24 cellular contexts compared by ENCODE assay signal in the genomic region with DNA sequence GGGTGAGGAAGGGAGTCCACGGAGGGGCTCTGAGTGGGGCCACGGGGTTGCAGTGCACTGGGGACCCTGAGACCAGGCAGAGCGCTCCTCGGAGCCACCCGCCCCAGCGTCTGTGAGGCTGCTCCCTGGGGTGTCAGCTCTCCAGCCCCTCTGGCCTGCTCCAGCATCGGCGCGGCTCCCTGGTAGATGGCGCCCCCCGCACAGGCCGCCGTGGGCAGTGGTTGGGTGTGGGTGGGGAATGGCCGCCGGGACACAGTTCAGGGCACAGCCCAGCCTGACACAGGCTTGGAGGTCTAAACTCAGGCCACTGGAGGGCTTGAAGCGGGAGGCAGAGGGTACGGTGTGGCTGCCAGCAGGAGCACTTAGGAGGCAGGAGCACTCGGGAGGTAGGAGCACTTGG.
"Had no signal": no experiment of that assay in that cellular context is flagged by ENCODE, and none has a peak within 500 bp of the region (broad histone marks: within the 10 kb centered on the region; RNA-seq: fewer than 3 reads in every experiment).

No MANE protein-coding gene starts in this region.

- H3K4me3 ChIP-seq: esophagus squamous epithelium, gastroesophageal sphincter, left ventricle myocardium inferior, lung, ovary, thoracic aorta, transverse colon had no signal

- H3K27ac Mint-ChIP-seq: dendritic cell treated with granulocyte-macrophage colony-stimulating factor and Interleukin-4, amounts not matched to agents 40 ng/mL and 50 ng/mL, for 4 days; effector memory CD8-positive, alpha-beta T cell; immature natural killer cell; naive thymus-derived CD4-positive, alpha-beta T cell; progenitor cell of endocrine pancreas; stimulated activated naive CD8-positive, alpha-beta T cell treated with anti-CD3 and anti-CD28 coated beads, Interleukin-15, Interleukin-2, amounts not matched to agents 100 ng/mL and 50 ng/mL, for 24 hours had no signal

- H3K27ac ChIP-seq: epithelial cell of prostate, esophagus squamous epithelium, gastroesophageal sphincter, left ventricle myocardium inferior, ovary, thoracic aorta, transverse colon had no signal

- H3K4me1 Mint-ChIP-seq: central memory CD8-positive, alpha-beta T cell; immature natural killer cell had no signal

- H3K36me3 ChIP-seq: esophagus squamous epithelium, gastroesophageal sphincter, left ventricle myocardium inferior, ovary, thoracic aorta, transverse colon had no signal

- ATAC-seq: effector memory CD8-positive, alpha-beta T cell; gastroesophageal sphincter; left cardiac atrium; naive thymus-derived CD4-positive, alpha-beta T cell; right cardiac atrium had no signal

- H3K9me3 ChIP-seq: esophagus squamous epithelium, ovary, thoracic aorta, transverse colon had no signal

- H3K27me3 ChIP-seq: ovary, transverse colon had no signal

- DNase-seq: effector memory CD8-positive, alpha-beta T cell; esophagus squamous epithelium; foreskin fibroblast; glutamatergic neuron; immature natural killer cell; left cardiac atrium; left ventricle myocardium inferior; mesenchymal stem cell; naive thymus-derived CD4-positive, alpha-beta T cell; nucleus accumbens; ovary; right cardiac atrium; small intestine; stimulated activated CD4-positive, alpha-beta T cell treated with anti-CD3 and anti-CD28 coated beads, Interleukin-2, amount 100 ng/mL, for 48 hours; substantia nigra; transverse colon had no signal

- H3K4me1 ChIP-seq: esophagus squamous epithelium, gastroesophageal sphincter, left ventricle myocardium inferior, transverse colon had no signal

- H3K27me3 Mint-ChIP-seq: central memory CD8-positive, alpha-beta T cell had no signal

- H3K4me3 Mint-ChIP-seq: central memory CD8-positive, alpha-beta T cell; dendritic cell treated with granulocyte-macrophage colony-stimulating factor and Interleukin-4, amounts not matched to agents 40 ng/mL and 50 ng/mL, for 4 days; effector memory CD8-positive, alpha-beta T cell; immature natural killer cell; naive thymus-derived CD4-positive, alpha-beta T cell; stimulated activated naive CD8-positive, alpha-beta T cell treated with anti-CD3 and anti-CD28 coated beads, Interleukin-15, Interleukin-2, amounts not matched to agents 100 ng/mL and 50 ng/mL, for 24 hours had no signal

- H3K9me3 Mint-ChIP-seq: central memory CD8-positive, alpha-beta T cell; dendritic cell treated with granulocyte-macrophage colony-stimulating factor and Interleukin-4, amounts not matched to agents 40 ng/mL and 50 ng/mL, for 4 days; effector memory CD8-positive, alpha-beta T cell; stimulated activated naive CD8-positive, alpha-beta T cell treated with anti-CD3 and anti-CD28 coated beads, Interleukin-15, Interleukin-2, amounts not matched to agents 100 ng/mL and 50 ng/mL, for 24 hours had no signal
